ENCODE assay signal across 8 cellular contexts in the genomic region with DNA sequence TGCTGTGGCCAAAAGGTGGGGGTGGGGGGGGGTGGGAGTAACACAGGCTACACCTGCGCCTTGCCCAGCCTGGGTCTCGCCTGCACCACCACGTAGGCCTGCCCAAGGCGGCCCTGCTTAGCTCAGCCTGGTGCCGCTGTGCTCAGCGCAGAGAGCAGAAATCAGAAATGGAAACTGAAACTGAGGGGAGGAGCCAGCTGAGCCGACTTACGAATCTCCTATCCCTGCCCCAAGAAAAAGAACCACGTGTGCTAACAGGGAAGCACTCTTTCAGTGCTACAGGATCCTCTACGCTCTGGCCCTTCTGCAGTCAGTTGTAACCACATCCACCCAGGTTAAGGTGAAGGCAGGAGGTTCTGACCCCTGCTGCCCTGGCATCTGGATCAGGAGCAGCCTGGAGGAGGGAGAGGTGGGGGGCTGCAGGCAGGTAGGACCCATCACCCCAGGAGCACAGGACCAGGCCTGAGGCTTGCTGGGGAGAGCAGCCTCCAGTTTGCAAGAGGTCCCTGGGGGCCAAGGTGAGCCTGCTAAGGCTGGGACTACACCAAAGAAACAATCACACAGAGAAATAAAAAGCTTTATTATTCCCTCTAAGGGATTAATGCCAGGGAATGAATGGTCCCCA. TPM values are rescaled to one million over a fixed set of nuclear protein-coding genes. Genes with fewer than 3 reads are reported as not detected.
DNase-seq lines count a peak whose midpoint lies in the region; ATAC-seq and TF ChIP-seq lines count a peak whose summit lies in the region.

DHX58 (minus strand) TSS at position 163 of the 625 bp plus-strand sequence. CDS start 822 bp downstream, outside the sequence.

- H3K27ac Mint-ChIP-seq in CD4-positive, CD25-positive, alpha-beta regulatory T cell: peak within 1 kb of the TSS; percentile 93 to 99 (median 95)

- intact Hi-C loops in adrenal gland (cut with DNase I) (loop anchor here (5.0 kb wide), 2 partner anchors 85 to 150 kb away; no protein-coding TSS in a partner anchor), right cardiac atrium (cut with DNase I) (loop anchor here in 1 of 4 donors (10.0 kb wide), 1 partner anchor 88 kb away; the partner anchor contains the start of gene NKIRAS2), posterior vena cava (cut with DNase I) (loop anchor here in 1 of 2 donors (10.0 kb wide), 2 partner anchors 88 to 148 kb away; partner anchors contain the start of genes CNP and NKIRAS2)

- no peak for TF ChIP-seq CTCF in adrenal gland (IDR thresholded peaks at IDR 0.05)

- TF ChIP-seq POLR2A in adrenal gland (IDR thresholded peaks at IDR 0.05): peak; percentile 46 to 81

- no peaks in the 10 kb centered on the region for H3K27me3 ChIP-seq in CD4-positive, CD25-positive, alpha-beta regulatory T cell (ENCODE audit: control insufficient read depth, insufficient read depth, low read length)
- H3K27me3 ChIP-seq in adrenal gland: no peaks in the 10 kb centered on the region
- H3K27me3 ChIP-seq in right cardiac atrium (ENCODE audit: control insufficient read depth, insufficient read depth): no peaks in the 10 kb centered on the region

- peak within 1 kb of the TSS; percentile 91 for H3K27ac ChIP-seq in CD4-positive, CD25-positive, alpha-beta regulatory T cell (ENCODE audit: insufficient read depth, low read length, poor library complexity, severe bottlenecking)
- H3K27ac ChIP-seq in adrenal gland: peak within 1 kb of the TSS; percentile 88 to 93 (median 90)
- peak within 1 kb of the TSS; percentile 84 for H3K27ac ChIP-seq in right cardiac atrium (ENCODE audit: low read length)

- H3K36me3 Mint-ChIP-seq in CD4-positive, CD25-positive, alpha-beta regulatory T cell: peaks cover 22% of the 10 kb centered on the region

- DNase-seq in CD4-positive, CD25-positive, alpha-beta regulatory T cell: peak; percentile 73 to 97 (median 84)
- DNase-seq in HS-5 (ENCODE audit: low read depth): peak; percentile 58
- peak; percentile 68 for DNase-seq in T follicular helper cell (ENCODE audit: low read depth)
- peak; percentile 68 to 91 (median 83) for DNase-seq in adrenal gland
- DNase-seq in right cardiac atrium: peak; percentile 71 to 88 (median 83)
- DNase-seq in smooth muscle cell of the brain vasculature (ENCODE audit: low read depth, low spot score): peak; percentile 67
- DNase-seq in posterior vena cava (ENCODE audit: low spot score): no peak

- ATAC-seq in CD4-positive, CD25-positive, alpha-beta regulatory T cell (ENCODE audit: low read depth in 2 of 2): peak; percentile 86 to 87
- ATAC-seq in GM19455 (IDR thresholded peaks at IDR 0.05; ENCODE audit: unreplicated experiment): peak; percentile 67
- peak; percentile 86 to 87 for ATAC-seq in right cardiac atrium

- peak within 1 kb of the TSS; percentile 79 for H3K4me3 ChIP-seq in CD4-positive, CD25-positive, alpha-beta regulatory T cell (ENCODE audit: low read depth, low read length)
- peak within 1 kb of the TSS; percentile 6 to 74 (median 57) for H3K4me3 ChIP-seq in adrenal gland
- peak within 1 kb of the TSS; percentile 49 for H3K4me3 ChIP-seq in right cardiac atrium (ENCODE audit: low read length)

- no peaks in the 10 kb centered on the region for H3K9me3 ChIP-seq in CD4-positive, CD25-positive, alpha-beta regulatory T cell (ENCODE audit: control insufficient read depth in 2 of 2, low read length in 2 of 2)
- H3K9me3 ChIP-seq in adrenal gland (replicated peaks in 1 of 3) (no peaks in the 10 kb centered on the region), right cardiac atrium (ENCODE audit: control insufficient read depth, low read length) (no peaks in the 10 kb centered on the region)

- H3K27me3 Mint-ChIP-seq in CD4-positive, CD25-positive, alpha-beta regulatory T cell: no peaks in the 10 kb centered on the region

- peaks cover 8 to 65% (median 15%) of the 10 kb centered on the region in 4 donors for H3K4me1 Mint-ChIP-seq in CD4-positive, CD25-positive, alpha-beta regulatory T cell

- 0 to 1% (median 0%) methylated on average over 4 to 10 of the region's 10 CpGs for WGBS in adrenal gland, 4 donors
- WGBS in right cardiac atrium: 6% methylated on average over 10 of the region's 10 CpGs

- H3K4me3 Mint-ChIP-seq in CD4-positive, CD25-positive, alpha-beta regulatory T cell: peak within 1 kb of the TSS; percentile 75 to 96 (median 92)

- H3K9me3 Mint-ChIP-seq in CD4-positive, CD25-positive, alpha-beta regulatory T cell: peaks cover 0 to 2% (median 0%) of the 10 kb centered on the region in 7 donors

- H3K4me1 ChIP-seq in CD4-positive, CD25-positive, alpha-beta regulatory T cell (ENCODE audit: control insufficient read depth, insufficient read depth, low read length, poor library complexity, severe bottlenecking): peaks cover 23% of the 10 kb centered on the region
- H3K4me1 ChIP-seq in adrenal gland (replicated peaks in 1 of 2) (peaks cover 23 to 35% of the 10 kb centered on the region in 2 donors), right cardiac atrium (ENCODE audit: control insufficient read depth, insufficient read depth, low read length) (no peaks in the 10 kb centered on the region)

- H3K36me3 ChIP-seq in CD4-positive, CD25-positive, alpha-beta regulatory T cell (ENCODE audit: control insufficient read depth, insufficient read depth, low read length): peaks cover 7% of the 10 kb centered on the region
- peaks cover 0 to 32% of the 10 kb centered on the region in 2 donors for H3K36me3 ChIP-seq in adrenal gland (replicated peaks in 1 of 2)

RNA-seq across cellular contexts. Expression of gene DHX58, which starts in this region (rescaled TPM):
- 24.4 TPM for total RNA-seq in CD4-positive, CD25-positive, alpha-beta regulatory T cell
- 10 to 100 TPM in 3 of 4 donors, 1 to 10 TPM in 1; 7.2 to 20.9 (median 14.5) TPM for polyA plus RNA-seq in CD4-positive, CD25-positive, alpha-beta regulatory T cell
- 10 to 100 TPM; 17.9 to 40.8 (median 31.9) TPM for total RNA-seq in adrenal gland
- polyA plus RNA-seq in adrenal gland: 100 to 1,000 TPM in 1 of 3 donors, 10 to 100 TPM in 2; 16.3 to 117 (median 88.0) TPM
- total RNA-seq in right cardiac atrium: 1 to 10 TPM; 5.4 to 8.0 (median 6.1) TPM
- 7.2 TPM for polyA plus RNA-seq in right cardiac atrium
- total RNA-seq in posterior vena cava: 10 to 100 TPM in 1 of 2 donors, 1 to 10 TPM in 1; 9.9 to 13.0 TPM
